Comparison of ENCODE assay signal across 8 cellular contexts in the genomic region with DNA sequence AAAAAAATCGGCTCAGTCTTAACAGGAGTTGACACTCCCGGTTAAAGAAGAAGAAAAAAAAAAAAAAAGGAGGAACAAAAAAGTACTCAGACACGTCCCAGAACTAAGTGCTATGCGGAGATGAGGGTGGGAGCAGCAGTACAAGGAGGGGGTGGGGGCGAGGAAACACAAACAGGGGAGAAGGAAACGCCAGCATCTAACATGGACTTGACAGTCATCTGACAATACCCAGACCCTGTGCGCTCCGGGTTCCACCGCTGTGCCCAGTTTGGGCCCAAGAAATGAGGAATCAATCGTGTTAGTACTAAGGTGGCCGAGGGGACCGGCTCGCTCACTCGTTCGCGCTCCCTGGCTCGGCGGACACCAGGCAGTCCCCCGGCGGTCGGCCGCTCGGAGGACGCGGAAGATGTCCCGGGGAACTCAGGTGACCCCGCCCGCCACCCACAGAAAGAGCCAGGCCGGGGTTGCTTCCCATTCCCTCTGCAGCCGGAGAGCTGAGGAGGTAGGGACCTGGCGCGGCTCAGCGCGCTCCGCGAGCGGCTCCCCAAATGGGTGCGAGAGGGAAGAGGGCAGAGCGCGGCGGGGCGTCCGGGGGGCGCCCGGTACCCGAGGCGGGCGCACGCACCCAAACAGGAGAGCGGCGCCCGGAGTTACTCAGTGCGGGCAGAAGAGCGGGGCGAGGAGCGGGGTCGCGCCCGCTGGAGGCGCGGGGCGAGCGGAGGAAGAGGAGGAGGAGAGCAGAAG. TPM values are rescaled to one million over a fixed set of nuclear protein-coding genes. Genes with fewer than 3 reads are reported as not detected.
DNase-seq lines count a peak whose midpoint lies in the region; ATAC-seq and TF ChIP-seq lines count a peak whose summit lies in the region.

No MANE protein-coding gene starts in this region.

- CTCF ChIA-PET in activated naive CD4-positive, alpha-beta T cell treated with anti-CD3 and anti-CD28 coated beads, Interleukin-2, amount 10 ng/mL, durations not matched to agents 7 days and 5 days (lab: Charles Lee) = no interaction called here

- in situ Hi-C loops in astrocyte of the spinal cord (cut with HindIII; ENCODE audit: low sequenced_read_pairs) = no loop called here

- H3K4me3 Mint-ChIP-seq in activated naive CD4-positive, alpha-beta T cell treated with anti-CD3 and anti-CD28 coated beads, Interleukin-2, amount 10 ng/mL, durations not matched to agents 7 days and 5 days = peak overlapping the region; percentile 75

- no peak for TF ChIP-seq CTCF in astrocyte of the spinal cord (IDR thresholded peaks at IDR 0.05; ENCODE audit: low read depth, low read length)

- H3K9me3 ChIP-seq in thymus (ENCODE audit: control insufficient read depth) = no peaks in the 10 kb centered on the region

- peaks cover 29% of the 10 kb centered on the region for H3K4me1 Mint-ChIP-seq in activated naive CD4-positive, alpha-beta T cell treated with anti-CD3 and anti-CD28 coated beads, Interleukin-2, amount 10 ng/mL, durations not matched to agents 7 days and 5 days

- peaks cover 85% of the 10 kb centered on the region for H3K27me3 ChIP-seq in thymus (ENCODE audit: control insufficient read depth, insufficient read depth)

- under 1% methylated on average over 63 of the region's 63 CpGs for WGBS in thymus

- H3K27ac ChIP-seq in thymus (ENCODE audit: low read depth) = no peak overlapping the region

- intact Hi-C loops in left colon (cut with DNase I, micrococcal nuclease) = no loop called here

- H3K4me1 ChIP-seq in thymus (ENCODE audit: control insufficient read depth, insufficient read depth, low read length) = no peaks in the 10 kb centered on the region

- no peak overlapping the region for H3K27ac Mint-ChIP-seq in activated naive CD4-positive, alpha-beta T cell treated with anti-CD3 and anti-CD28 coated beads, Interleukin-2, amount 10 ng/mL, durations not matched to agents 7 days and 5 days

- peak; percentile 5 for ATAC-seq in left colon
- no peak for ATAC-seq in GM21515 (IDR thresholded peaks at IDR 0.05; ENCODE audit: unreplicated experiment)

- H3K36me3 ChIP-seq in thymus (ENCODE audit: control insufficient read depth, insufficient read depth) = no peaks in the 10 kb centered on the region

- H3K27me3 Mint-ChIP-seq in activated naive CD4-positive, alpha-beta T cell treated with anti-CD3 and anti-CD28 coated beads, Interleukin-2, amount 10 ng/mL, durations not matched to agents 7 days and 5 days = peaks cover 94% of the 10 kb centered on the region

- peaks cover 2% of the 10 kb centered on the region for H3K36me3 Mint-ChIP-seq in activated naive CD4-positive, alpha-beta T cell treated with anti-CD3 and anti-CD28 coated beads, Interleukin-2, amount 10 ng/mL, durations not matched to agents 7 days and 5 days

- H3K4me3 ChIP-seq in astrocyte of the spinal cord (ENCODE audit: low read depth, low read length) = peak overlapping the region; percentile 71
- peak overlapping the region; percentile 49 for H3K4me3 ChIP-seq in thymus (ENCODE audit: low read length)

- H3K9me3 Mint-ChIP-seq in activated naive CD4-positive, alpha-beta T cell treated with anti-CD3 and anti-CD28 coated beads, Interleukin-2, amount 10 ng/mL, durations not matched to agents 7 days and 5 days = no peaks in the 10 kb centered on the region

- peak; percentile 28 for DNase-seq in activated naive CD4-positive, alpha-beta T cell treated with anti-CD3 and anti-CD28 coated beads, Interleukin-2, amount 10 ng/mL, durations not matched to agents 7 days and 5 days
- no peak for DNase-seq in activated naive CD4-positive, alpha-beta T cell (lab: John Stamatoyannopoulos, UW)
- DNase-seq in astrocyte of the spinal cord (ENCODE audit: low read depth, low spot score) (peak; percentile 51), left colon (peak in 1 of 2 donors; percentile 25), NCI-H1092 (lab: John Stamatoyannopoulos, UW) (no peak), HK-2 (ENCODE audit: unreplicated experiment) (no peak)

RNA-seq across cellular contexts. Expression of gene TSHZ3, which starts 0.6 kb away (rescaled TPM):
- total RNA-seq in left colon = 1 to 10 TPM; 1.3 to 6.5 TPM
- polyA plus RNA-seq in thymus = 1.1 TPM

Comparison
In these comparisons a context has a peak if more than half of its experiments do, and no peak if none do; other contexts are left out.
1. DNase-seq: peak in activated naive CD4-positive, alpha-beta T cell treated with anti-CD3 and anti-CD28 coated beads, Interleukin-2, amount 10 ng/mL, durations not matched to agents 7 days and 5 days (single experiment) and astrocyte of the spinal cord (single experiment); none in activated naive CD4-positive, alpha-beta T cell (0 of 4), NCI-H1092 (single experiment) and HK-2 (single experiment).